21 cellular contexts compared by ENCODE assay signal in the genomic region with DNA sequence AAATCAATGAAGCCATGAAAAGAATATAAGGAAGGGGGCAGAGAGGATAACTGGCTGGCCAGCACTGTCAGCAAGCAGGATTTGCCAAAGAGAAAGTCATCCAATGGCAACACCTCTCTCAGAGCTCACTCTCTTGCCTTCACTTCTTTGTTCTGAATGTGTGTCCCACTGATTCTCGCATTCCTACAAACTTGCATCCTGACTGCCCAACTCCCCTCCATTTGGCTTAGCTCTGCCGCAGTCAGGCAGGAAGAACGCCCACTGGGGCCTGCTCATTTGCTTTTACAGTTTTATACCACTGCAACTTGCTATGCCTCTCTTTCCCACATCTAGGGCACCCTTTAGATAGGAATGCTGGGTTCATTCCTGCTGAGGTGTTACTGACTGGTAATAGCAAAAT.
DNase-seq lines count a peak whose midpoint lies in the region; ATAC-seq and TF ChIP-seq lines count a peak whose summit lies in the region.
"Had no signal": no experiment of that assay in that cellular context is flagged by ENCODE, and none has a peak within 500 bp of the region (broad histone marks: within the 10 kb centered on the region; RNA-seq: fewer than 3 reads in every experiment).

No MANE protein-coding gene starts in this region.

- H3K4me1 Mint-ChIP-seq in endothelial cell (ENCODE audit: unreplicated experiment): peaks cover 47% of the 10 kb centered on the region

- H3K4me1 ChIP-seq in HUES64 (ENCODE audit: insufficient read depth, low read length) (peaks cover 48% of the 10 kb centered on the region), smooth muscle cell (ENCODE audit: low read depth) (peaks cover 49% of the 10 kb centered on the region), adrenal gland (replicated peaks in 1 of 2) (no peaks in the 10 kb centered on the region)

- peak overlapping the region; percentile 49 for H3K27ac Mint-ChIP-seq in endothelial cell (ENCODE audit: unreplicated experiment)
- H3K27ac Mint-ChIP-seq: CD4-positive, alpha-beta memory T cell had no signal

- H3K9me3 Mint-ChIP-seq in endothelial cell (ENCODE audit: unreplicated experiment): no peaks in the 10 kb centered on the region
- H3K9me3 Mint-ChIP-seq: CD4-positive, alpha-beta memory T cell had no signal

- no peak for ATAC-seq in HG02852 (IDR thresholded peaks at IDR 0.05; ENCODE audit: unreplicated experiment)
- ATAC-seq: SK-N-SH treated with all-trans-retinoic acid at 6 μM for 48 hours had no signal

- WGBS in HUES64: 32% methylated on average over 3 of the region's 3 CpGs
- 74% methylated on average over 3 of the region's 3 CpGs for WGBS in smooth muscle cell (ENCODE audit: low lambda C conversion rate)
- WGBS in adrenal gland, 4 donors: 86 to 94% (median 93%) methylated on average over 3 of the region's 3 CpGs

- peaks cover 5% of the 10 kb centered on the region for H3K27me3 Mint-ChIP-seq in endothelial cell (ENCODE audit: unreplicated experiment)
- H3K27me3 Mint-ChIP-seq: CD4-positive, alpha-beta memory T cell had no signal

- H3K4me3 ChIP-seq in HUES64 (ENCODE audit: low read length) (no peak overlapping the region), smooth muscle cell (no peak overlapping the region), adrenal gland (no peak overlapping the region)
- H3K4me3 ChIP-seq: BLaER1 treated with 17β-estradiol and CSF1 and Interleukin-3, amounts not matched to agents 10 nM and 100 nM; GM23248 had no signal

- H3F3A ChIP-seq in smooth muscle cell (ENCODE audit: low read depth): no peaks in the 10 kb centered on the region

- H3K4me3 Mint-ChIP-seq in endothelial cell (ENCODE audit: unreplicated experiment): no peak overlapping the region
- H3K4me3 Mint-ChIP-seq: CD4-positive, alpha-beta memory T cell had no signal

- peak overlapping the region; percentile 75; the same call in 1 of the 2 replicates for H3K9ac ChIP-seq in HUES64 (ENCODE audit: low read depth, low read length)
- no peak overlapping the region for H3K9ac ChIP-seq in smooth muscle cell (ENCODE audit: low read depth)
- H3K9ac ChIP-seq: BLaER1 treated with 17β-estradiol and CSF1 and Interleukin-3, amounts not matched to agents 10 nM and 100 nM; GM23248 had no signal

- H3K36me3 Mint-ChIP-seq in endothelial cell (ENCODE audit: low read depth, unreplicated experiment): no peaks in the 10 kb centered on the region
- H3K36me3 Mint-ChIP-seq: CD4-positive, alpha-beta memory T cell had no signal

- H3K36me3 ChIP-seq in HUES64 (ENCODE audit: insufficient read depth, low read length) (no peaks in the 10 kb centered on the region), smooth muscle cell (ENCODE audit: low read depth) (no peaks in the 10 kb centered on the region), adrenal gland (replicated peaks in 1 of 2) (no peaks in the 10 kb centered on the region)
- H3K36me3 ChIP-seq: BLaER1 treated with 17β-estradiol and CSF1 and Interleukin-3, amounts not matched to agents 10 nM and 100 nM had no signal

- H2AFZ ChIP-seq in smooth muscle cell (ENCODE audit: low read depth): no peak overlapping the region
- H2AFZ ChIP-seq: GM23248 had no signal

- peak overlapping the region; percentile 84 for H3K27ac ChIP-seq in HUES64 (ENCODE audit: low read depth, low read length)
- no peak overlapping the region for H3K27ac ChIP-seq in smooth muscle cell (ENCODE audit: low read depth)
- H3K27ac ChIP-seq in adrenal gland: no peak overlapping the region
- H3K27ac ChIP-seq: BLaER1 treated with 17β-estradiol and CSF1 and Interleukin-3, amounts not matched to agents 10 nM and 100 nM; GM23248 had no signal

- no peak for DNase-seq in endothelial cell (ENCODE audit: low spot score)
- DNase-seq in iPS-NIHi11 (ENCODE audit: low spot score): peak; percentile 39
- DNase-seq in superior temporal gyrus (ENCODE audit: extremely low spot score): peak; percentile 42
- DNase-seq in smooth muscle cell (lab: John Stamatoyannopoulos, UW; ENCODE audit: unreplicated experiment): no peak
- DNase-seq in adrenal gland: no peak
- DNase-seq in COR-L47 (lab: John Stamatoyannopoulos, UW): no peak
- DNase-seq: ACHN; CD4-positive, alpha-beta memory T cell; GM23248; KBM-7; MM.1S; NCI-H1092; NCI-H1436; NCI-H1930; NCI-H2227 treated with DMSO at 0.1 percent for 48 hours; NCI-H510A treated with DMSO at 0.1 percent for 48 hours; NCI-H748 treated with DMSO at 0.1 percent for 48 hours had no signal

- H4K20me1 ChIP-seq in smooth muscle cell (ENCODE audit: low read depth): no peaks in the 10 kb centered on the region
- H4K20me1 ChIP-seq: BLaER1 treated with 17β-estradiol and CSF1 and Interleukin-3, amounts not matched to agents 10 nM and 100 nM had no signal

- H3K27me3 ChIP-seq in HUES64 (ENCODE audit: insufficient read depth, low read length) (no peaks in the 10 kb centered on the region), smooth muscle cell (ENCODE audit: low read depth) (no peaks in the 10 kb centered on the region), adrenal gland (no peaks in the 10 kb centered on the region)
- H3K27me3 ChIP-seq: BLaER1 treated with 17β-estradiol and CSF1 and Interleukin-3, amounts not matched to agents 10 nM and 100 nM had no signal

- TF ChIP-seq CTCF in endothelial cell (IDR thresholded peaks at IDR 0.05; ENCODE audit: unreplicated experiment) (no peak), smooth muscle cell (IDR thresholded peaks at IDR 0.05; ENCODE audit: borderline replicate concordance, insufficient read depth, poor library complexity, severe bottlenecking) (no peak), adrenal gland (IDR thresholded peaks at IDR 0.05) (no peak)

- no peaks in the 10 kb centered on the region for H3K9me3 ChIP-seq in HUES64 (ENCODE audit: insufficient read depth, low read depth, low read length)
- no peaks in the 10 kb centered on the region for H3K9me3 ChIP-seq in smooth muscle cell (replicated peaks; ENCODE audit: low read depth)
- no peaks in the 10 kb centered on the region for H3K9me3 ChIP-seq in adrenal gland (replicated peaks in 1 of 3)
- H3K9me3 ChIP-seq: BLaER1 treated with 17β-estradiol and CSF1 and Interleukin-3, amounts not matched to agents 10 nM and 100 nM had no signal

- TF ChIP-seq POLR2A in adrenal gland (IDR thresholded peaks at IDR 0.05): no peak

- no peak overlapping the region for H3K4me2 ChIP-seq in smooth muscle cell
- H3K4me2 ChIP-seq: BLaER1 treated with 17β-estradiol and CSF1 and Interleukin-3, amounts not matched to agents 10 nM and 100 nM had no signal

- intact Hi-C loops in adrenal gland (cut with DNase I): no loop called here

- no peaks in the 10 kb centered on the region for H3K79me2 ChIP-seq in smooth muscle cell (ENCODE audit: low read depth)

Comparison
In these comparisons a context has a peak if more than half of its experiments do, and no peak if none do; other contexts are left out.
1. DNase-seq: peak in iPS-NIHi11 (single experiment) and superior temporal gyrus (single experiment); none in endothelial cell (single experiment), smooth muscle cell (single experiment), adrenal gland (0 of 7) and COR-L47 (single experiment).